In genomic region chr14:100888789-100889315, GRCh38 we compare ENCODE assay signal across 27 cellular contexts. TPM values are rescaled to one million over a fixed set of nuclear protein-coding genes. Genes with fewer than 3 reads are reported as not detected.
"Had no signal": no experiment of that assay in that cellular context is flagged by ENCODE, and none has a peak within 500 bp of the region (broad histone marks: within the 10 kb centered on the region; RNA-seq: fewer than 3 reads in every experiment).

No MANE protein-coding gene starts in this region.

- H3K36me3 ChIP-seq: ascending aorta, esophagus squamous epithelium, neural progenitor cell, ovary, right lobe of liver, upper lobe of left lung had no signal

- H3K27ac ChIP-seq: ascending aorta, esophagus squamous epithelium, foreskin keratinocyte, neural progenitor cell, ovary, right lobe of liver, testis, upper lobe of left lung had no signal

- DNase-seq: activated CD4-positive, alpha-beta memory T cell treated with anti-CD3 and anti-CD28 coated beads, Interleukin-2, amount 10 ng/mL, durations not matched to agents 7 days and 5 days; activated CD4-positive, alpha-beta T cell treated with anti-CD3 and anti-CD28 coated beads for 48 hours; activated CD4-positive, CD25-positive, alpha-beta regulatory T cell; activated naive CD4-positive, alpha-beta T cell treated with anti-CD3 and anti-CD28 coated beads for 36 hours; activated naive CD8-positive, alpha-beta T cell treated with anti-CD3 and anti-CD28 coated beads, Interleukin-2, amount 50 U/mL, for 24 hours; effector CD8-positive, alpha-beta T cell; esophagus squamous epithelium; foreskin keratinocyte; hypothalamus; mammary epithelial cell; naive B cell; small intestine; stimulated activated CD4-positive, alpha-beta T cell treated with anti-CD3 and anti-CD28 coated beads, Interleukin-4, amount 100 ng/mL, for 4 hours; T-helper 1 cell; T-helper 9 cell; testis had no signal

- H3K4me3 ChIP-seq: ascending aorta, esophagus squamous epithelium, neural progenitor cell, ovary, right lobe of liver, testis, upper lobe of left lung had no signal

- H3K4me1 ChIP-seq: ascending aorta, esophagus squamous epithelium, foreskin keratinocyte, right lobe of liver, testis, upper lobe of left lung had no signal

- H3K27me3 ChIP-seq: ascending aorta, neural progenitor cell, ovary, right lobe of liver, testis, upper lobe of left lung had no signal

- ATAC-seq: activated naive CD8-positive, alpha-beta T cell treated with anti-CD3 and anti-CD28 coated beads, Interleukin-2, amount 50 U/mL, for 24 hours; foreskin keratinocyte; left lobe of liver; right lobe of liver; stimulated activated memory B cell treated with anti-CD40 and anti-IgM and Interleukin-4, amounts not matched to agents 10 μg/mL and 1 μg/mL and 100 μg/mL, for 72 hours had no signal

- H3K9me3 ChIP-seq: ascending aorta, esophagus squamous epithelium, ovary, right lobe of liver, testis, upper lobe of left lung had no signal

- H3K9ac ChIP-seq: neural progenitor cell had no signal

RNA-seq across cellular contexts. Expression of gene RTL1, which starts 14.7 kb away (rescaled TPM):
- total RNA-seq: activated CD4-positive, alpha-beta memory T cell treated with anti-CD3 and anti-CD28 coated beads, Interleukin-2, amount 10 ng/mL, durations not matched to agents 7 days and 5 days; activated naive CD4-positive, alpha-beta T cell treated with anti-CD3 and anti-CD28 coated beads for 36 hours; activated T-helper 2 cell treated with anti-CD3 and anti-CD28 coated beads, Interferon-gamma antibody, Interleukin-2, Interleukin-4, amounts not matched to agents 10 μg/mL and 5 μg/mL and 100 μg/mL, durations not matched to agents 14 hours and 24 hours and 36 hours; ascending aorta; esophagus squamous epithelium; foreskin keratinocyte; left lobe of liver; mammary epithelial cell; mononuclear cell; pulmonary artery endothelial cell; upper lobe of left lung had no signal
- polyA plus RNA-seq: foreskin keratinocyte, keratinocyte, mammary epithelial cell, small intestine had no signal
